ENCODE assay signal across 8 cellular contexts in the genomic region with DNA sequence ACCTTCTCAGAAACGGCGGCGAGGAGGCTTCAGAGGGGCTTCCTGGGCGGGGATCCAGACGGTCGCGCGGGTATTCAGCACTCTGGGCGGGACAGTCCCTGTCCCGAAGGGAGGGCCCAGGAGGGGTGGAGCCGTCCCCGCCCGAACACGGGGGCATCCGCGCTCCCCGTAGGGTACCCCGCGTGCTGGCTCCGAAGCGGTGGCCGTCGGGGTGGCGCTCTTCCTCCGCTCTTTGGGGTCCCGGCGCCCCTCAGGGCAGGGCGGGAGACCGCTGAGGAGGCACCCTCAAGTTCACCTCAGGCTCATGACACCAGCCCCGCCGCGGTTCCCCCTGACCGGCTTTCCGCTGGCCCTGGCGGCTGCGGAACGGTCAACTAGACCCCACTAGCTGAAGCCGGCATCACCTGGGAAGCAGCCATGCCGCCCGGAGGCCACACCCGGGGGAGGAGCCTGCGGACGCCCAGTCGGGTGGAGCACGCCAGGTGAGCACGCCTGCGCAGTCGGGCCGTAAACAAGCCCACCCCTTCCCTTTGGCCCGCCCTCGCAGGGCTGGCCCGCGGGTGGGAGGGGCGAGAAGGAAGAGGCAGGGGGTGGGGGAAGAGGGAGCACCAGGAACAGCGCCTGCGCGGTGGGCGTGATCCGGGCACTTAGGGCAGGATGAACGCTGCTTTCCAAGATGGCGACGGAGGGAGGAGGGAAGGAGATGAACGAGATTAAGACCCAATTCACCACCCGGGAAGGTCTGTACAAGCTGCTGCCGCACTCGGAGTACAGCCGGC. TPM values are rescaled to one million over a fixed set of nuclear protein-coding genes. Genes with fewer than 3 reads are reported as not detected.
A peak's percentile ranks its signal among the peaks of the same experiment; 100 is the strongest.
DNase-seq lines count a peak whose midpoint lies in the region; ATAC-seq and TF ChIP-seq lines count a peak whose summit lies in the region.

A gene with protein sequence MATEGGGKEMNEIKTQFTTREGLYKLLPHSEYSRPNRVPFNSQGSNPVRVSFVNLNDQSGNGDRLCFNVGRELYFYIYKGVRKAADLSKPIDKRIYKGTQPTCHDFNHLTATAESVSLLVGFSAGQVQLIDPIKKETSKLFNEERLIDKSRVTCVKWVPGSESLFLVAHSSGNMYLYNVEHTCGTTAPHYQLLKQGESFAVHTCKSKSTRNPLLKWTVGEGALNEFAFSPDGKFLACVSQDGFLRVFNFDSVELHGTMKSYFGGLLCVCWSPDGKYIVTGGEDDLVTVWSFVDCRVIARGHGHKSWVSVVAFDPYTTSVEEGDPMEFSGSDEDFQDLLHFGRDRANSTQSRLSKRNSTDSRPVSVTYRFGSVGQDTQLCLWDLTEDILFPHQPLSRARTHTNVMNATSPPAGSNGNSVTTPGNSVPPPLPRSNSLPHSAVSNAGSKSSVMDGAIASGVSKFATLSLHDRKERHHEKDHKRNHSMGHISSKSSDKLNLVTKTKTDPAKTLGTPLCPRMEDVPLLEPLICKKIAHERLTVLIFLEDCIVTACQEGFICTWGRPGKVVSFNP (plus strand): TSS at position 650 of the 779 bp plus-strand sequence. CDS start 27 bp downstream, at position 677.

- POLR2A ChIA-PET in BJ (lab: Charles Lee) = no interaction called here

- CTCF ChIA-PET in BJ (lab: Yijun Ruan, JAX) = interaction anchor here (0.8 kb wide), 1 partner anchor 175 kb away, joined by 3 read pairs; no protein-coding TSS in a partner anchor

- TF ChIP-seq CTCF in BJ (IDR thresholded peaks at IDR 0.05; ENCODE audit: insufficient read depth, low read depth, low read length) (no peak), choroid plexus epithelial cell (conservative IDR thresholded peaks at IDR 0.05; ENCODE audit: low read depth, low read length) (no peak)

- peak; percentile 76 for DNase-seq in BJ (ENCODE audit: low read depth)
- peak; percentile 97 for DNase-seq in GM19238 (ENCODE audit: insufficient read length, low spot score)
- DNase-seq in NCI-H510A treated with DMSO at 0.1 percent for 48 hours (lab: John Stamatoyannopoulos, UW) = peak; percentile 96
- peak; percentile 98 to 99 for DNase-seq in activated CD4-positive, alpha-beta T cell treated with anti-CD3 and anti-CD28 coated beads for 24 hours (ENCODE audit: low read depth in 2 of 2)
- DNase-seq in choroid plexus epithelial cell (ENCODE audit: low read depth) = peak; percentile 98
- DNase-seq in kidney tubule cell (ENCODE audit: low spot score) = peak; percentile 98
- peak; percentile 97 to 99 (median 98) for DNase-seq in stimulated activated CD4-positive, alpha-beta T cell treated with anti-CD3 and anti-CD28 coated beads, Interleukin-1b, Interleukin-23, amount 100 ng/mL, for 24 hours (ENCODE audit: low read depth in 4 of 4, low spot score in 1 of 4)

- no peaks in the 10 kb centered on the region for H3K36me3 ChIP-seq in BJ (ENCODE audit: control insufficient read depth, insufficient read depth, low read length)

- ATAC-seq in HG03442 (IDR thresholded peaks at IDR 0.05; ENCODE audit: unreplicated experiment) = peak; percentile 91

- H3K27me3 ChIP-seq in BJ (ENCODE audit: control insufficient read depth, insufficient read depth, low read length) = no peaks in the 10 kb centered on the region

- peak within 1 kb of the TSS; percentile 99 for H3K4me3 ChIP-seq in BJ (ENCODE audit: low read depth, low read length)
- peak within 1 kb of the TSS; percentile 96 for H3K4me3 ChIP-seq in choroid plexus epithelial cell (ENCODE audit: low read depth, low read length)

RNA-seq across cellular contexts. Expression of the gene that starts here (rescaled TPM):
- 18.3 TPM in 2 replicates for polyA plus RNA-seq in BJ (2011; rRNA removed)
- polyA minus RNA-seq in BJ (2011; rRNA and poly(A)+ RNA removed) = 22.9 and 34.4 TPM in 2 replicates

Comparison
In these comparisons a context has a peak if more than half of its experiments do, and no peak if none do; other contexts are left out.
1. Peak in every context shown above with its lines: DNase-seq, ATAC-seq and H3K4me3 ChIP-seq.